Comparison of ENCODE assay signal across 20 cellular contexts in the genomic region with DNA sequence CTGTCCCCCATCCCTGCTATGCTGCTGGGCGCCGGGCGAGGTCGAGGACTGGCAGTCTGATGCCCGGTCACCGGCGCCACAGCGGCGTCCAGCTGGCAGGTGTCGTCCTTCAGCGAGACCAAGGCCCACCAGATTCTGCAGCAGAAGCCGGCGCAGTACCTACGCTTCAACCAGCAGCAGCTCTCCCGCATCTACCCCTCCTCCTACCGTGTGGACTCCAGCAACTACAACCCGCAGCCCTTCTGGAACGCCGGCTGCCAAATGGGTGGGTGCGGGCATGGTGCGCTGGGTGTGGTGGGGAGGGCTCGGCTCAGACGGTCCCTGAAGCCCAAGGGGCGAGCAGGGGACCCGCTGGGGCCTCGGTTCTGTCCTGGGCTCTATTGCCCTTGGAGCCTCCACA. TPM values are rescaled to one million over a fixed set of nuclear protein-coding genes. Genes with fewer than 3 reads are reported as not detected.
"Had no signal": no experiment of that assay in that cellular context is flagged by ENCODE, and none has a peak within 500 bp of the region (broad histone marks: within the 10 kb centered on the region; RNA-seq: fewer than 3 reads in every experiment).

No MANE protein-coding gene starts in this region.

- ATAC-seq: gastroesophageal sphincter, heart left ventricle, left lung, right cardiac atrium had no signal

- H3K36me3 Mint-ChIP-seq: activated CD4-positive, alpha-beta memory T cell treated with anti-CD3 and anti-CD28 coated beads for 36 hours; activated naive CD8-positive, alpha-beta T cell; type B pancreatic cell had no signal

- H3K4me3 Mint-ChIP-seq: activated CD4-positive, alpha-beta memory T cell treated with anti-CD3 and anti-CD28 coated beads for 36 hours; activated naive CD8-positive, alpha-beta T cell; dendritic cell treated with granulocyte-macrophage colony-stimulating factor and Interleukin-4, amounts not matched to agents 40 ng/mL and 50 ng/mL, for 4 days; type B pancreatic cell had no signal

- DNase-seq: activated T-cell treated with anti-CD3 and anti-CD28 coated beads for 4 hours; effector CD8-positive, alpha-beta T cell; heart left ventricle; left lung; midbrain; ovary; psoas muscle; right cardiac atrium; stomach; T-helper 1 cell had no signal

- H3K27ac Mint-ChIP-seq: activated CD4-positive, alpha-beta memory T cell treated with anti-CD3 and anti-CD28 coated beads for 36 hours; activated naive CD8-positive, alpha-beta T cell; dendritic cell treated with granulocyte-macrophage colony-stimulating factor and Interleukin-4, amounts not matched to agents 40 ng/mL and 50 ng/mL, for 4 days; type B pancreatic cell had no signal

- H3K9me3 ChIP-seq: esophagus muscularis mucosa, gastroesophageal sphincter, heart left ventricle, left lung, ovary, psoas muscle, stomach had no signal

- H3K9me3 Mint-ChIP-seq: activated CD4-positive, alpha-beta memory T cell treated with anti-CD3 and anti-CD28 coated beads for 36 hours; dendritic cell treated with granulocyte-macrophage colony-stimulating factor and Interleukin-4, amounts not matched to agents 40 ng/mL and 50 ng/mL, for 4 days; type B pancreatic cell had no signal

- H3K27me3 Mint-ChIP-seq: activated CD4-positive, alpha-beta memory T cell treated with anti-CD3 and anti-CD28 coated beads for 36 hours; activated naive CD8-positive, alpha-beta T cell; type B pancreatic cell had no signal

RNA-seq across cellular contexts. Expression of a gene that starts 33.3 kb away (rescaled TPM):
- total RNA-seq: chondrocyte, endothelial cell of umbilical vein, gastroesophageal sphincter, lung microvascular endothelial cell, myocyte had no signal
